ENCODE assay signal across 1 cellular context in the genomic region with DNA sequence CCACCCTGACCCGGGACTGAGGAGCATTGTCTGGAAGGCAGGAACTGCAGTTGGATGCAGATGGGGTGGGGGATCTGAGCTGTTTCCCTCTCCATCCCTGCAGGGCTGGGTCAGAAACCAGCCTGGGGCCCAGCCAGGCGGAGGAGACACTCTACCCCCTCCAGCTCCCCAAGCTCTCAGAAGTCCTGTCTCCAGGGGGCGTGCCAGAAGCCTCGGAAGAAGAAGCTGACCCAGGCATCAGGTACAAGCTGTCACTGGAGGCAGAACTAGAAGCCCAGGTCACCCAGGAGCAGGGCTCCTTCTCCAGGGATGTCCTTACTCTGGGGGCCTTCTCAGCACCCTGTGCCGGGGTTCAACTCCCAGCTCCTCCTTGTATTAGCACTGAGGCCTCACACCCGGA.
TF ChIP-seq lines count a peak whose summit lies in the region.

No MANE protein-coding gene starts in this region.

TF ChIP-seq in K562, 482 proteins besides CTCF, POLR2A, EP300 and RAD21:
- TF ChIP-seq ZNF707 (CRISPR knock-in tag; conservative IDR thresholded peaks at IDR 0.05) (no peak), HDAC3 (IDR thresholded peaks at IDR 0.05; ENCODE audit: borderline replicate concordance, partially characterized antibody) (no peak), ZNF197 (CRISPR knock-in tag; IDR thresholded peaks at IDR 0.05; ENCODE audit: low read depth) (no peak), PTRF (tag; IDR thresholded peaks at IDR 0.05) (no peak), NEUROD1 (IDR thresholded peaks at IDR 0.05; ENCODE audit: borderline replicate concordance, low read depth, low read length, partially characterized antibody) (no peak), CHD4 (IDR thresholded peaks at IDR 0.05; ENCODE audit: insufficient read depth, insufficient replicate concordance, low read depth, low read length, poor library complexity, severe bottlenecking) (no peak), ESRRA (IDR thresholded peaks at IDR 0.05; ENCODE audit: borderline replicate concordance, low read depth) (no peak)
- TF ChIP-seq, protein P1, sequence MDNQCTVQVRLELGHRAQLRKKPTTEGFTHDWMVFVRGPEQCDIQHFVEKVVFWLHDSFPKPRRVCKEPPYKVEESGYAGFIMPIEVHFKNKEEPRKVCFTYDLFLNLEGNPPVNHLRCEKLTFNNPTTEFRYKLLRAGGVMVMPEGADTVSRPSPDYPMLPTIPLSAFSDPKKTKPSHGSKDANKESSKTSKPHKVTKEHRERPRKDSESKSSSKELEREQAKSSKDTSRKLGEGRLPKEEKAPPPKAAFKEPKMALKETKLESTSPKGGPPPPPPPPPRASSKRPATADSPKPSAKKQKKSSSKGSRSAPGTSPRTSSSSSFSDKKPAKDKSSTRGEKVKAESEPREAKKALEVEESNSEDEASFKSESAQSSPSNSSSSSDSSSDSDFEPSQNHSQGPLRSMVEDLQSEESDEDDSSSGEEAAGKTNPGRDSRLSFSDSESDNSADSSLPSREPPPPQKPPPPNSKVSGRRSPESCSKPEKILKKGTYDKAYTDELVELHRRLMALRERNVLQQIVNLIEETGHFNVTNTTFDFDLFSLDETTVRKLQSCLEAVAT (IDR thresholded peaks at IDR 0.05): no peak
- TF ChIP-seq, protein P2, sequence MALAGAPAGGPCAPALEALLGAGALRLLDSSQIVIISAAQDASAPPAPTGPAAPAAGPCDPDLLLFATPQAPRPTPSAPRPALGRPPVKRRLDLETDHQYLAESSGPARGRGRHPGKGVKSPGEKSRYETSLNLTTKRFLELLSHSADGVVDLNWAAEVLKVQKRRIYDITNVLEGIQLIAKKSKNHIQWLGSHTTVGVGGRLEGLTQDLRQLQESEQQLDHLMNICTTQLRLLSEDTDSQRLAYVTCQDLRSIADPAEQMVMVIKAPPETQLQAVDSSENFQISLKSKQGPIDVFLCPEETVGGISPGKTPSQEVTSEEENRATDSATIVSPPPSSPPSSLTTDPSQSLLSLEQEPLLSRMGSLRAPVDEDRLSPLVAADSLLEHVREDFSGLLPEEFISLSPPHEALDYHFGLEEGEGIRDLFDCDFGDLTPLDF (CRISPR knock-in tag; IDR thresholded peaks at IDR 0.05): no peak
- TF ChIP-seq, protein P3, sequence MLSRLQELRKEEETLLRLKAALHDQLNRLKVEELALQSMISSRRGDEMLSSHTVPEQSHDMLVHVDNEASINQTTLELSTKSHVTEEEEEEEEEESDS (CRISPR knock-in tag; IDR thresholded peaks at IDR 0.05): no peak
- TF ChIP-seq, protein P4, sequence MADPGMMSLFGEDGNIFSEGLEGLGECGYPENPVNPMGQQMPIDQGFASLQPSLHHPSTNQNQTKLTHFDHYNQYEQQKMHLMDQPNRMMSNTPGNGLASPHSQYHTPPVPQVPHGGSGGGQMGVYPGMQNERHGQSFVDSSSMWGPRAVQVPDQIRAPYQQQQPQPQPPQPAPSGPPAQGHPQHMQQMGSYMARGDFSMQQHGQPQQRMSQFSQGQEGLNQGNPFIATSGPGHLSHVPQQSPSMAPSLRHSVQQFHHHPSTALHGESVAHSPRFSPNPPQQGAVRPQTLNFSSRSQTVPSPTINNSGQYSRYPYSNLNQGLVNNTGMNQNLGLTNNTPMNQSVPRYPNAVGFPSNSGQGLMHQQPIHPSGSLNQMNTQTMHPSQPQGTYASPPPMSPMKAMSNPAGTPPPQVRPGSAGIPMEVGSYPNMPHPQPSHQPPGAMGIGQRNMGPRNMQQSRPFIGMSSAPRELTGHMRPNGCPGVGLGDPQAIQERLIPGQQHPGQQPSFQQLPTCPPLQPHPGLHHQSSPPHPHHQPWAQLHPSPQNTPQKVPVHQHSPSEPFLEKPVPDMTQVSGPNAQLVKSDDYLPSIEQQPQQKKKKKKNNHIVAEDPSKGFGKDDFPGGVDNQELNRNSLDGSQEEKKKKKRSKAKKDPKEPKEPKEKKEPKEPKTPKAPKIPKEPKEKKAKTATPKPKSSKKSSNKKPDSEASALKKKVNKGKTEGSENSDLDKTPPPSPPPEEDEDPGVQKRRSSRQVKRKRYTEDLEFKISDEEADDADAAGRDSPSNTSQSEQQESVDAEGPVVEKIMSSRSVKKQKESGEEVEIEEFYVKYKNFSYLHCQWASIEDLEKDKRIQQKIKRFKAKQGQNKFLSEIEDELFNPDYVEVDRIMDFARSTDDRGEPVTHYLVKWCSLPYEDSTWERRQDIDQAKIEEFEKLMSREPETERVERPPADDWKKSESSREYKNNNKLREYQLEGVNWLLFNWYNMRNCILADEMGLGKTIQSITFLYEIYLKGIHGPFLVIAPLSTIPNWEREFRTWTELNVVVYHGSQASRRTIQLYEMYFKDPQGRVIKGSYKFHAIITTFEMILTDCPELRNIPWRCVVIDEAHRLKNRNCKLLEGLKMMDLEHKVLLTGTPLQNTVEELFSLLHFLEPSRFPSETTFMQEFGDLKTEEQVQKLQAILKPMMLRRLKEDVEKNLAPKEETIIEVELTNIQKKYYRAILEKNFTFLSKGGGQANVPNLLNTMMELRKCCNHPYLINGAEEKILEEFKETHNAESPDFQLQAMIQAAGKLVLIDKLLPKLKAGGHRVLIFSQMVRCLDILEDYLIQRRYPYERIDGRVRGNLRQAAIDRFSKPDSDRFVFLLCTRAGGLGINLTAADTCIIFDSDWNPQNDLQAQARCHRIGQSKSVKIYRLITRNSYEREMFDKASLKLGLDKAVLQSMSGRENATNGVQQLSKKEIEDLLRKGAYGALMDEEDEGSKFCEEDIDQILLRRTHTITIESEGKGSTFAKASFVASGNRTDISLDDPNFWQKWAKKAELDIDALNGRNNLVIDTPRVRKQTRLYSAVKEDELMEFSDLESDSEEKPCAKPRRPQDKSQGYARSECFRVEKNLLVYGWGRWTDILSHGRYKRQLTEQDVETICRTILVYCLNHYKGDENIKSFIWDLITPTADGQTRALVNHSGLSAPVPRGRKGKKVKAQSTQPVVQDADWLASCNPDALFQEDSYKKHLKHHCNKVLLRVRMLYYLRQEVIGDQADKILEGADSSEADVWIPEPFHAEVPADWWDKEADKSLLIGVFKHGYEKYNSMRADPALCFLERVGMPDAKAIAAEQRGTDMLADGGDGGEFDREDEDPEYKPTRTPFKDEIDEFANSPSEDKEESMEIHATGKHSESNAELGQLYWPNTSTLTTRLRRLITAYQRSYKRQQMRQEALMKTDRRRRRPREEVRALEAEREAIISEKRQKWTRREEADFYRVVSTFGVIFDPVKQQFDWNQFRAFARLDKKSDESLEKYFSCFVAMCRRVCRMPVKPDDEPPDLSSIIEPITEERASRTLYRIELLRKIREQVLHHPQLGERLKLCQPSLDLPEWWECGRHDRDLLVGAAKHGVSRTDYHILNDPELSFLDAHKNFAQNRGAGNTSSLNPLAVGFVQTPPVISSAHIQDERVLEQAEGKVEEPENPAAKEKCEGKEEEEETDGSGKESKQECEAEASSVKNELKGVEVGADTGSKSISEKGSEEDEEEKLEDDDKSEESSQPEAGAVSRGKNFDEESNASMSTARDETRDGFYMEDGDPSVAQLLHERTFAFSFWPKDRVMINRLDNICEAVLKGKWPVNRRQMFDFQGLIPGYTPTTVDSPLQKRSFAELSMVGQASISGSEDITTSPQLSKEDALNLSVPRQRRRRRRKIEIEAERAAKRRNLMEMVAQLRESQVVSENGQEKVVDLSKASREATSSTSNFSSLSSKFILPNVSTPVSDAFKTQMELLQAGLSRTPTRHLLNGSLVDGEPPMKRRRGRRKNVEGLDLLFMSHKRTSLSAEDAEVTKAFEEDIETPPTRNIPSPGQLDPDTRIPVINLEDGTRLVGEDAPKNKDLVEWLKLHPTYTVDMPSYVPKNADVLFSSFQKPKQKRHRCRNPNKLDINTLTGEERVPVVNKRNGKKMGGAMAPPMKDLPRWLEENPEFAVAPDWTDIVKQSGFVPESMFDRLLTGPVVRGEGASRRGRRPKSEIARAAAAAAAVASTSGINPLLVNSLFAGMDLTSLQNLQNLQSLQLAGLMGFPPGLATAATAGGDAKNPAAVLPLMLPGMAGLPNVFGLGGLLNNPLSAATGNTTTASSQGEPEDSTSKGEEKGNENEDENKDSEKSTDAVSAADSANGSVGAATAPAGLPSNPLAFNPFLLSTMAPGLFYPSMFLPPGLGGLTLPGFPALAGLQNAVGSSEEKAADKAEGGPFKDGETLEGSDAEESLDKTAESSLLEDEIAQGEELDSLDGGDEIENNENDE (IDR thresholded peaks at IDR 0.05; ENCODE audit: low read depth, low read length): no peak
